ENCODE assay signal across 20 cellular contexts in genomic region chr1:111161843-111162242, GRCh38. TPM values are rescaled to one million over a fixed set of nuclear protein-coding genes. Genes with fewer than 3 reads are reported as not detected.
A peak's percentile ranks its signal among the peaks of the same experiment; 100 is the strongest.
DNase-seq lines count a peak whose midpoint lies in the region; ATAC-seq and TF ChIP-seq lines count a peak whose summit lies in the region.
"Had no signal": no experiment of that assay in that cellular context is flagged by ENCODE, and none has a peak within 500 bp of the region (broad histone marks: within the 10 kb centered on the region; RNA-seq: fewer than 3 reads in every experiment).

No MANE protein-coding gene starts in this region.

- intact Hi-C loops in left lung (cut with DNase I), result no loop called here

- peaks cover 0 to 66% of the 10 kb centered on the region in 2 donors for H3K36me3 ChIP-seq in left lung
- H3K36me3 ChIP-seq: pancreas had no signal

- H3K36me3 Mint-ChIP-seq in naive thymus-derived CD8-positive, alpha-beta T cell, result peaks cover 0 to 66% (median 13%) of the 10 kb centered on the region in 3 donors

- POLR2A ChIA-PET in naive thymus-derived CD8-positive, alpha-beta T cell (lab: Charles Lee), result interaction anchor here (0.6 to 1.1 kb wide), 2 partner anchors 9 to 38 kb away, joined by 3 read pairs; no protein-coding TSS in a partner anchor

- no peaks in the 10 kb centered on the region for H3K27me3 Mint-ChIP-seq in naive thymus-derived CD8-positive, alpha-beta T cell
- H3K27me3 Mint-ChIP-seq: stimulated activated naive B cell treated with anti-CD40 and anti-IgM and Interleukin-4, amounts not matched to agents 10 μg/mL and 1 μg/mL and 100 μg/mL, for 72 hours had no signal

- H3K4me1 Mint-ChIP-seq in naive thymus-derived CD8-positive, alpha-beta T cell, result peaks cover 10 to 22% (median 17%) of the 10 kb centered on the region in 4 donors

- H3K4me3 ChIP-seq in choroid plexus epithelial cell (ENCODE audit: low read depth, low read length) (no peak overlapping the region), left lung (no peak overlapping the region)
- H3K4me3 ChIP-seq: adrenal gland, pancreas, smooth muscle cell, upper lobe of left lung had no signal

- H3K27ac ChIP-seq in left lung, result no peak overlapping the region
- H3K27ac ChIP-seq: adrenal gland, C4-2B, pancreas, upper lobe of left lung had no signal

- H3K9me3 ChIP-seq in left lung, result no peaks in the 10 kb centered on the region
- H3K9me3 ChIP-seq: adrenal gland, pancreas, upper lobe of left lung had no signal

- no peak overlapping the region for H3K4me3 Mint-ChIP-seq in naive thymus-derived CD8-positive, alpha-beta T cell
- H3K4me3 Mint-ChIP-seq: activated T-cell treated with anti-CD3 and anti-CD28 coated beads, Interleukin-2, amount 50 U/mL, for 4 hours; stimulated activated naive B cell treated with anti-CD40 and anti-IgM and Interleukin-4, amounts not matched to agents 10 μg/mL and 1 μg/mL and 100 μg/mL, for 72 hours had no signal

- peak overlapping the region in 7 of 10 donors; percentile 1 to 86 (median 53) for H3K27ac Mint-ChIP-seq in naive thymus-derived CD8-positive, alpha-beta T cell
- H3K27ac Mint-ChIP-seq: stimulated activated naive B cell treated with anti-CD40 and anti-IgM and Interleukin-4, amounts not matched to agents 10 μg/mL and 1 μg/mL and 100 μg/mL, for 72 hours had no signal

- H3K4me1 ChIP-seq in left lung, result peaks cover 0 to 11% of the 10 kb centered on the region in 2 donors
- H3K4me1 ChIP-seq: pancreas had no signal

- H3K27me3 ChIP-seq in left lung, result no peaks in the 10 kb centered on the region
- H3K27me3 ChIP-seq: adrenal gland, pancreas, upper lobe of left lung had no signal

- ATAC-seq in naive thymus-derived CD8-positive, alpha-beta T cell, result no peak
- ATAC-seq in GM21737 (IDR thresholded peaks at IDR 0.05; ENCODE audit: unreplicated experiment) (no peak), omental fat pad (ENCODE audit: low FRiP score) (no peak), left lung (no peak)
- ATAC-seq: activated T-cell treated with anti-CD3 and anti-CD28 coated beads, Interleukin-2, amount 50 U/mL, for 4 hours; stimulated activated naive B cell treated with anti-CD40 and anti-IgM and Interleukin-4, amounts not matched to agents 10 μg/mL and 1 μg/mL and 100 μg/mL, for 72 hours had no signal

- DNase-seq in DMS79 treated with DMSO at 0.1 percent for 48 hours (lab: John Stamatoyannopoulos, UW), result peak; percentile 17
- no peak for DNase-seq in DMS79 (lab: John Stamatoyannopoulos, UW)
- peak; percentile 53 for DNase-seq in NCI-H446 treated with DMSO at 0.1 percent for 48 hours (lab: John Stamatoyannopoulos, UW)
- DNase-seq in choroid plexus epithelial cell (ENCODE audit: low read depth), result peak; percentile 22
- DNase-seq in naive thymus-derived CD8-positive, alpha-beta T cell, result no peak
- DNase-seq in omental fat pad (ENCODE audit: low spot score), result no peak
- DNase-seq in left lung, result no peak
- DNase-seq: 8988T; activated T-cell treated with anti-CD3 and anti-CD28 coated beads, Interleukin-2, amount 50 U/mL, for 4 hours; GOT3; kidney; MM.1S; pancreas; SHP77; stimulated activated naive B cell treated with anti-CD40 and anti-IgM and Interleukin-4, amounts not matched to agents 10 μg/mL and 1 μg/mL and 100 μg/mL, for 72 hours; upper lobe of left lung had no signal

- TF ChIP-seq CTCF in choroid plexus epithelial cell (conservative IDR thresholded peaks at IDR 0.05; ENCODE audit: low read depth, low read length) (no peak), omental fat pad (IDR thresholded peaks at IDR 0.05) (no peak), left lung (IDR thresholded peaks at IDR 0.05) (no peak)

- no peaks in the 10 kb centered on the region for H3K9me3 Mint-ChIP-seq in naive thymus-derived CD8-positive, alpha-beta T cell
- H3K9me3 Mint-ChIP-seq: activated T-cell treated with anti-CD3 and anti-CD28 coated beads, Interleukin-2, amount 50 U/mL, for 4 hours; stimulated activated naive B cell treated with anti-CD40 and anti-IgM and Interleukin-4, amounts not matched to agents 10 μg/mL and 1 μg/mL and 100 μg/mL, for 72 hours had no signal

RNA-seq across cellular contexts. Expression of gene CEPT1, which starts 21.8 kb away (rescaled TPM):
- total RNA-seq in naive thymus-derived CD8-positive, alpha-beta T cell, result 10 to 100 TPM; 55.9 to 59.9 TPM
- 10 to 100 TPM; 18.0 to 28.6 (median 27.2) TPM for polyA plus RNA-seq in naive thymus-derived CD8-positive, alpha-beta T cell
- 10 to 100 TPM; 38.6 to 61.0 (median 40.2) TPM for total RNA-seq in omental fat pad
- total RNA-seq in left lung, result 10 to 100 TPM; 40.4 to 54.2 TPM

RNA-seq across cellular contexts. Expression of gene DRAM2, which starts 21.9 kb away (rescaled TPM):
- 10 to 100 TPM; 50.5 to 51.3 TPM for total RNA-seq in naive thymus-derived CD8-positive, alpha-beta T cell
- 10 to 100 TPM; 84.3 to 95.3 (median 91.2) TPM for polyA plus RNA-seq in naive thymus-derived CD8-positive, alpha-beta T cell
- 100 to 1,000 TPM in 1 of 4 donors, 10 to 100 TPM in 3; 38.8 to 125 (median 69.9) TPM for total RNA-seq in omental fat pad
- 10 to 100 TPM; 41.3 to 57.7 TPM for total RNA-seq in left lung

RNA-seq across cellular contexts. Expression of gene DENND2D, which starts 38.6 kb away (rescaled TPM):
- 100 to 1,000 TPM; 274 to 289 TPM for total RNA-seq in naive thymus-derived CD8-positive, alpha-beta T cell
- 100 to 1,000 TPM; 161 to 395 (median 225) TPM for polyA plus RNA-seq in naive thymus-derived CD8-positive, alpha-beta T cell
- 10 to 100 TPM; 19.5 to 41.7 (median 27.8) TPM for total RNA-seq in omental fat pad
- 10 to 100 TPM; 56.6 to 78.8 TPM for total RNA-seq in left lung

Comparison
In these comparisons a context has a peak if more than half of its experiments do, and no peak if none do; other contexts are left out.
1. DNase-seq: peak in DMS79 treated with DMSO at 0.1 percent for 48 hours (single experiment), NCI-H446 treated with DMSO at 0.1 percent for 48 hours (single experiment) and choroid plexus epithelial cell (single experiment); none in DMS79 (single experiment), naive thymus-derived CD8-positive, alpha-beta T cell (0 of 10), omental fat pad (single experiment) and left lung (0 of 2).